Comparison of ENCODE assay signal across 2 cellular contexts in the genomic region with DNA sequence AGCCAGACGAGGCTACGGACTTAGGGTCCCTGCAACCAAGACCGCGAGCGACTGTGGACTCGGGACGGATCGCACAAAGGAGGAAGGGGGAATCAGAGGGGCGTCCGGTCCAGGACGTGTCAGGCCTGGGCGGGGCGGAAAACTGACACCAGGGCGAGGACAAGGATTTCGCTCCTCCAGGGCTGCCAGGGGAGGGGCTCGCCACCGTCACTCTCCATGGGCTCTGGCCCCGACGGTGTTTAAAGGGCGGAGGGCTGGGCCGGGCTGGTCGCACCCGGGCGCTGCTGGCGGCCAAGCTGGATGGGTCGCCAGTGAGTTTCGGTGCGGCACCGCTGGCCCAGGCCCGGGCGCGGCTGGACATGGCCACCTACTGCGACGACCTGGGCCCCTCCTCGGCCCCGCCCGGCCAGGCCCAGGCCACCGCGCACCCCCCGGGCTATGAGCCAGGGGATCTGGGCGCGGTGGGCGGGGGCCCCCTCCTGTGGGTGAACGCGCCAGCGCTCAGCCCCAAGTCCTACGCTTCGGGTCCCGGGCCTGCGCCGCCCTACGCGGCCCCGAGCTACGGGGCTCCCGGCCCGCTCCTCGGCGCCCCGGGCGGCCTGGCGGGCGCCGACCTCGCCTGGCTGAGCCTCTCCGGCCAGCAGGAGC.
TF ChIP-seq lines count a peak whose summit lies in the region.

Gene FOXI2, plus strand, starts transcription at position 271 of the 648 bp plus-strand sequence. Its CDS starts 89 bp downstream, at position 360.

TF ChIP-seq in SK-N-SH, 30 proteins besides CTCF, POLR2A, EP300 and RAD21 (continued from another document):
- TF ChIP-seq, protein P1, sequence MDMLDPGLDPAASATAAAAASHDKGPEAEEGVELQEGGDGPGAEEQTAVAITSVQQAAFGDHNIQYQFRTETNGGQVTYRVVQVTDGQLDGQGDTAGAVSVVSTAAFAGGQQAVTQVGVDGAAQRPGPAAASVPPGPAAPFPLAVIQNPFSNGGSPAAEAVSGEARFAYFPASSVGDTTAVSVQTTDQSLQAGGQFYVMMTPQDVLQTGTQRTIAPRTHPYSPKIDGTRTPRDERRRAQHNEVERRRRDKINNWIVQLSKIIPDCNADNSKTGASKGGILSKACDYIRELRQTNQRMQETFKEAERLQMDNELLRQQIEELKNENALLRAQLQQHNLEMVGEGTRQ (IDR thresholded peaks at IDR 0.05; ENCODE audit: borderline replicate concordance, low read depth, low read length), result no peak
- TF ChIP-seq GABPA (IDR thresholded peaks at IDR 0.05; ENCODE audit: low read depth) (no peak), TAF1 (IDR thresholded peaks at IDR 0.05; ENCODE audit: borderline replicate concordance, low read depth, low read length) (no peak)

TF ChIP-seq in SK-N-SH treated with all-trans-retinoic acid at 6 μM for 48 hours, 23 proteins besides CTCF, POLR2A, EP300 and RAD21 (continued from another document):
- no peak for TF ChIP-seq PATZ1 (CRISPR knock-in tag; IDR thresholded peaks at IDR 0.05; ENCODE audit: borderline replicate concordance)
- no peak for TF ChIP-seq SNAI2 (CRISPR knock-in tag; IDR thresholded peaks at IDR 0.05)
- TF ChIP-seq CSRNP3 (CRISPR knock-in tag; IDR thresholded peaks at IDR 0.05), result no peak
- no peak for TF ChIP-seq PPARA (CRISPR knock-in tag; IDR thresholded peaks at IDR 0.05; ENCODE audit: borderline replicate concordance)
- no peak for TF ChIP-seq ZC3H10 (CRISPR knock-in tag; IDR thresholded peaks at IDR 0.05)
- TF ChIP-seq ZNF8 (CRISPR knock-in tag; IDR thresholded peaks at IDR 0.05), result no peak
- TF ChIP-seq BACH2 (CRISPR knock-in tag; IDR thresholded peaks at IDR 0.05; ENCODE audit: borderline replicate concordance), result no peak
- no peak for TF ChIP-seq TOX (CRISPR knock-in tag; IDR thresholded peaks at IDR 0.05; ENCODE audit: borderline replicate concordance)
- TF ChIP-seq ZNF565 (CRISPR knock-in tag; conservative IDR thresholded peaks at IDR 0.05; ENCODE audit: low read depth), result no peak
- TF ChIP-seq ZNF70 (CRISPR knock-in tag; IDR thresholded peaks at IDR 0.05), result no peak
- TF ChIP-seq, protein P2, sequence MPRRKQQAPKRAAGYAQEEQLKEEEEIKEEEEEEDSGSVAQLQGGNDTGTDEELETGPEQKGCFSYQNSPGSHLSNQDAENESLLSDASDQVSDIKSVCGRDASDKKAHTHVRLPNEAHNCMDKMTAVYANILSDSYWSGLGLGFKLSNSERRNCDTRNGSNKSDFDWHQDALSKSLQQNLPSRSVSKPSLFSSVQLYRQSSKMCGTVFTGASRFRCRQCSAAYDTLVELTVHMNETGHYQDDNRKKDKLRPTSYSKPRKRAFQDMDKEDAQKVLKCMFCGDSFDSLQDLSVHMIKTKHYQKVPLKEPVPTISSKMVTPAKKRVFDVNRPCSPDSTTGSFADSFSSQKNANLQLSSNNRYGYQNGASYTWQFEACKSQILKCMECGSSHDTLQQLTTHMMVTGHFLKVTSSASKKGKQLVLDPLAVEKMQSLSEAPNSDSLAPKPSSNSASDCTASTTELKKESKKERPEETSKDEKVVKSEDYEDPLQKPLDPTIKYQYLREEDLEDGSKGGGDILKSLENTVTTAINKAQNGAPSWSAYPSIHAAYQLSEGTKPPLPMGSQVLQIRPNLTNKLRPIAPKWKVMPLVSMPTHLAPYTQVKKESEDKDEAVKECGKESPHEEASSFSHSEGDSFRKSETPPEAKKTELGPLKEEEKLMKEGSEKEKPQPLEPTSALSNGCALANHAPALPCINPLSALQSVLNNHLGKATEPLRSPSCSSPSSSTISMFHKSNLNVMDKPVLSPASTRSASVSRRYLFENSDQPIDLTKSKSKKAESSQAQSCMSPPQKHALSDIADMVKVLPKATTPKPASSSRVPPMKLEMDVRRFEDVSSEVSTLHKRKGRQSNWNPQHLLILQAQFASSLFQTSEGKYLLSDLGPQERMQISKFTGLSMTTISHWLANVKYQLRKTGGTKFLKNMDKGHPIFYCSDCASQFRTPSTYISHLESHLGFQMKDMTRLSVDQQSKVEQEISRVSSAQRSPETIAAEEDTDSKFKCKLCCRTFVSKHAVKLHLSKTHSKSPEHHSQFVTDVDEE (CRISPR knock-in tag; IDR thresholded peaks at IDR 0.05), result no peak
- no peak for TF ChIP-seq POU6F1 (CRISPR knock-in tag; IDR thresholded peaks at IDR 0.05; ENCODE audit: borderline replicate concordance, low read depth)
- no peak for TF ChIP-seq ZFP3 (CRISPR knock-in tag; IDR thresholded peaks at IDR 0.05)
- TF ChIP-seq GLIS3 (CRISPR knock-in tag; IDR thresholded peaks at IDR 0.05), result no peak
- TF ChIP-seq ESRRG (CRISPR knock-in tag; IDR thresholded peaks at IDR 0.05), result no peak
- TF ChIP-seq TCF4 (CRISPR knock-in tag; IDR thresholded peaks at IDR 0.05; ENCODE audit: borderline replicate concordance), result no peak
- TF ChIP-seq CREB5 (CRISPR knock-in tag; IDR thresholded peaks at IDR 0.05; ENCODE audit: low read depth), result no peak
